ENCODE assay signal across 9 cellular contexts in the genomic region with DNA sequence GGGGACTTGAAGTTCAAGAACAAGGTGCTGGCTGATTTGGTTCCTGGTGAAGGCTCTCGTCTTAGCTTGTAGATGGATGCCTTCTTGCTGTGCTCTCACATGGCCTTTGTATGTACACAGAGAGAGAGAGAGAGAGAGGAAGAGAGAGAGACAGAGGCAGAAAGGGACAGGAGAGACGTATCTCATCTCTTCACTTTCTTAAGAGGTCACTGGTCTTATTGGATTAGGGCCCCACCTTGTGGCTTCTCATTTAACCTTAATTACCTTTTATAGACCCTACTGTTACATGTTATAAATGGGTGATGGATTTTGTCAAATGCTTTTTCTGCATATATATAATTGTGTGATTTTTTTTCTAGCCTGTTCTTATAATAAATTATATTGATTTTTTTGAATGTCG.
DNase-seq lines count a peak whose midpoint lies in the region; FAIRE-seq and TF ChIP-seq lines count a peak whose summit lies in the region.
"Had no signal": no experiment of that assay in that cellular context is flagged by ENCODE, and none has a peak within 500 bp of the region (broad histone marks: within the 10 kb centered on the region; RNA-seq: fewer than 3 reads in every experiment).

No MANE protein-coding gene starts in this region.

- H3K4me1 Mint-ChIP-seq in activated naive CD4-positive, alpha-beta T cell treated with anti-CD3 and anti-CD28 coated beads, Interleukin-2, amount 10 ng/mL, durations not matched to agents 7 days and 5 days, result no peaks in the 10 kb centered on the region

- CTCF ChIA-PET in activated naive CD4-positive, alpha-beta T cell treated with anti-CD3 and anti-CD28 coated beads, Interleukin-2, amount 10 ng/mL, durations not matched to agents 7 days and 5 days (lab: Charles Lee), result no interaction called here

- H3K27me3 ChIP-seq in dorsolateral prefrontal cortex (no peaks in the 10 kb centered on the region), small intestine (ENCODE audit: control insufficient read depth in 2 of 2, insufficient read depth in 2 of 2, low read length in 2 of 2) (no peaks in the 10 kb centered on the region)

- peaks cover 10% of the 10 kb centered on the region for H3K9me3 Mint-ChIP-seq in activated naive CD4-positive, alpha-beta T cell treated with anti-CD3 and anti-CD28 coated beads, Interleukin-2, amount 10 ng/mL, durations not matched to agents 7 days and 5 days

- H3K27ac ChIP-seq in dorsolateral prefrontal cortex, result no peak overlapping the region
- H3K27ac ChIP-seq in small intestine (ENCODE audit: low read depth in 1 of 2, low read length in 1 of 2), result no peak overlapping the region
- H3K27ac ChIP-seq: A549 had no signal

- no peaks in the 10 kb centered on the region for H3K36me3 Mint-ChIP-seq in activated naive CD4-positive, alpha-beta T cell treated with anti-CD3 and anti-CD28 coated beads, Interleukin-2, amount 10 ng/mL, durations not matched to agents 7 days and 5 days

- peak in 40 of 56 donors; percentile 8 to 63 (median 34) for TF ChIP-seq CTCF in dorsolateral prefrontal cortex (IDR thresholded peaks at IDR 0.05 in 54 of 56, conservative IDR thresholded peaks at IDR 0.05 in 2 of 56; ENCODE audit: low read depth in 1 of 56, partially characterized antibody in 56 of 56)

- intact Hi-C loops in dorsolateral prefrontal cortex (cut with DNase I), result no loop called here

- no peak for TF ChIP-seq POLR2A in H54 (IDR thresholded peaks at IDR 0.05; ENCODE audit: low read depth, low read length)

- 8 to 32% (median 28%) methylated on average over 3 of the region's 3 CpGs for WGBS in small intestine, 3 donors

- no peak overlapping the region for H3K4me3 Mint-ChIP-seq in activated naive CD4-positive, alpha-beta T cell treated with anti-CD3 and anti-CD28 coated beads, Interleukin-2, amount 10 ng/mL, durations not matched to agents 7 days and 5 days

- no peaks in the 10 kb centered on the region for H3K4me1 ChIP-seq in small intestine (ENCODE audit: control insufficient read depth in 2 of 2, insufficient read depth in 1 of 2, low read depth in 1 of 2, low read length in 1 of 2)
- H3K4me1 ChIP-seq: A549 had no signal

- peak; percentile 15 for DNase-seq in DMS153 (lab: John Stamatoyannopoulos, UW)
- DNase-seq in DMS153 treated with DMSO at 0.1 percent for 48 hours (lab: John Stamatoyannopoulos, UW; ENCODE audit: unreplicated experiment), result no peak
- DNase-seq in NCI-H82 (lab: John Stamatoyannopoulos, UW), result peak; percentile 76
- no peak for DNase-seq in dorsolateral prefrontal cortex
- peak; percentile 66 for DNase-seq in small intestine
- no peak for DNase-seq in activated naive CD4-positive, alpha-beta T cell treated with anti-CD3 and anti-CD28 coated beads, Interleukin-2, amount 10 ng/mL, durations not matched to agents 7 days and 5 days
- DNase-seq in H54 (ENCODE audit: insufficient read length, low spot score), result no peak
- no peak for DNase-seq in hippocampal formation (lab: John Stamatoyannopoulos, UW)

- FAIRE-seq in small intestine (lab: Jason Lieb, UNC) (no peak), H54 (lab: Jason Lieb, UNC) (no peak)
- FAIRE-seq: A549 had no signal

- H3K27ac Mint-ChIP-seq in activated naive CD4-positive, alpha-beta T cell treated with anti-CD3 and anti-CD28 coated beads, Interleukin-2, amount 10 ng/mL, durations not matched to agents 7 days and 5 days, result no peak overlapping the region

- no peaks in the 10 kb centered on the region for H3K27me3 Mint-ChIP-seq in activated naive CD4-positive, alpha-beta T cell treated with anti-CD3 and anti-CD28 coated beads, Interleukin-2, amount 10 ng/mL, durations not matched to agents 7 days and 5 days

- no peaks in the 10 kb centered on the region for H3K9me3 ChIP-seq in small intestine (ENCODE audit: control insufficient read depth, low read depth)
- H3K9me3 ChIP-seq: A549 had no signal

- H3K4me3 ChIP-seq in dorsolateral prefrontal cortex (no peak overlapping the region), small intestine (ENCODE audit: low read depth in 1 of 2, low read length in 2 of 2) (no peak overlapping the region)
- H3K4me3 ChIP-seq: A549 had no signal

- no peaks in the 10 kb centered on the region for H3K36me3 ChIP-seq in small intestine (ENCODE audit: control insufficient read depth in 2 of 2, insufficient read depth in 2 of 2, low read length in 2 of 2)

Comparison
In these comparisons a context has a peak if more than half of its experiments do, and no peak if none do; other contexts are left out.
1. DNase-seq: peak in DMS153 (single experiment), NCI-H82 (single experiment) and small intestine (single experiment); none in DMS153 treated with DMSO at 0.1 percent for 48 hours (single experiment), dorsolateral prefrontal cortex (0 of 10), activated naive CD4-positive, alpha-beta T cell treated with anti-CD3 and anti-CD28 coated beads, Interleukin-2, amount 10 ng/mL, durations not matched to agents 7 days and 5 days (single experiment), H54 (single experiment) and hippocampal formation (0 of 2).